In genomic region chr18:72868666-72869661, GRCh38 we compare ENCODE assay signal across 10 cellular contexts. TPM values are rescaled to one million over a fixed set of nuclear protein-coding genes. Genes with fewer than 3 reads are reported as not detected.
A peak's percentile ranks its signal among the peaks of the same experiment; 100 is the strongest.
DNase-seq lines count a peak whose midpoint lies in the region; ATAC-seq and TF ChIP-seq lines count a peak whose summit lies in the region.
"Had no signal": no experiment of that assay in that cellular context is flagged by ENCODE, and none has a peak within 500 bp of the region (broad histone marks: within the 10 kb centered on the region; RNA-seq: fewer than 3 reads in every experiment).

No MANE protein-coding gene starts in this region.

- TF ChIP-seq CTCF in cardiac muscle cell (IDR thresholded peaks at IDR 0.05; ENCODE audit: low read depth, low read length) (no peak), WI38 (IDR thresholded peaks at IDR 0.05; ENCODE audit: low read depth, low read length) (no peak), upper lobe of right lung (IDR thresholded peaks at IDR 0.05) (no peak)

- no peaks in the 10 kb centered on the region for H3K36me3 Mint-ChIP-seq in activated T-helper 2 cell treated with anti-CD3 and anti-CD28 coated beads, Interferon-gamma antibody, Interleukin-2, Interleukin-4, amounts not matched to agents 10 μg/mL and 5 μg/mL and 100 μg/mL, durations not matched to agents 14 hours and 24 hours and 36 hours (ENCODE audit: low read depth)

- H3K4me3 ChIP-seq in cardiac muscle cell, result peak overlapping the region; percentile 57
- H3K4me3 ChIP-seq in WI38 (ENCODE audit: low read depth, low read length), result peak overlapping the region; percentile 58
- H3K4me3 ChIP-seq in upper lobe of right lung, result peak overlapping the region; percentile 10
- H3K4me3 ChIP-seq: adrenal gland had no signal

- DNase-seq in cardiac muscle cell (ENCODE audit: low read depth in 1 of 2, low spot score in 1 of 2) (peak in 1 of 2 donors; percentile 30), cardiac septum (ENCODE audit: low spot score) (no peak), iPS-NIHi7 (ENCODE audit: extremely low spot score) (peak; percentile 30), upper lobe of right lung (no peak), MV-4-11 (lab: John Stamatoyannopoulos, UW) (no peak), NCI-H2107 (lab: John Stamatoyannopoulos, UW) (no peak)
- DNase-seq in activated T-helper 2 cell treated with anti-CD3 and anti-CD28 coated beads, Interferon-gamma antibody, Interleukin-2, Interleukin-4, amounts not matched to agents 10 μg/mL and 5 μg/mL and 100 μg/mL, durations not matched to agents 14 hours and 24 hours and 36 hours (ENCODE audit: low spot score), result no peak
- DNase-seq: adrenal gland, Caco-2 had no signal

- H3K9me3 ChIP-seq in cardiac muscle cell (ENCODE audit: low read depth) (no peaks in the 10 kb centered on the region), upper lobe of right lung (no peaks in the 10 kb centered on the region)
- H3K9me3 ChIP-seq: adrenal gland, Caco-2 had no signal

- H3K4me1 ChIP-seq in cardiac muscle cell (ENCODE audit: low read depth) (no peaks in the 10 kb centered on the region), upper lobe of right lung (no peaks in the 10 kb centered on the region)
- H3K4me1 ChIP-seq: adrenal gland, Caco-2 had no signal

- H3K36me3 ChIP-seq in cardiac muscle cell (no peaks in the 10 kb centered on the region), upper lobe of right lung (no peaks in the 10 kb centered on the region)
- H3K36me3 ChIP-seq: adrenal gland had no signal

- H3K9me3 Mint-ChIP-seq in activated T-helper 2 cell treated with anti-CD3 and anti-CD28 coated beads, Interferon-gamma antibody, Interleukin-2, Interleukin-4, amounts not matched to agents 10 μg/mL and 5 μg/mL and 100 μg/mL, durations not matched to agents 14 hours and 24 hours and 36 hours, result no peaks in the 10 kb centered on the region

- H3K27ac Mint-ChIP-seq in activated T-helper 2 cell treated with anti-CD3 and anti-CD28 coated beads, Interferon-gamma antibody, Interleukin-2, Interleukin-4, amounts not matched to agents 10 μg/mL and 5 μg/mL and 100 μg/mL, durations not matched to agents 14 hours and 24 hours and 36 hours, result no peak overlapping the region

- peaks cover 50% of the 10 kb centered on the region for H3K27me3 ChIP-seq in cardiac muscle cell
- peaks cover 47% of the 10 kb centered on the region for H3K27me3 ChIP-seq in upper lobe of right lung

- peaks cover 35% of the 10 kb centered on the region for H3K27me3 Mint-ChIP-seq in activated T-helper 2 cell treated with anti-CD3 and anti-CD28 coated beads, Interferon-gamma antibody, Interleukin-2, Interleukin-4, amounts not matched to agents 10 μg/mL and 5 μg/mL and 100 μg/mL, durations not matched to agents 14 hours and 24 hours and 36 hours (ENCODE audit: low read depth)

- ATAC-seq in upper lobe of right lung, result no peak

- no peaks in the 10 kb centered on the region for H3K4me1 Mint-ChIP-seq in activated T-helper 2 cell treated with anti-CD3 and anti-CD28 coated beads, Interferon-gamma antibody, Interleukin-2, Interleukin-4, amounts not matched to agents 10 μg/mL and 5 μg/mL and 100 μg/mL, durations not matched to agents 14 hours and 24 hours and 36 hours (ENCODE audit: low read depth)

- H3K27ac ChIP-seq in cardiac muscle cell (no peak overlapping the region), upper lobe of right lung (no peak overlapping the region)
- H3K27ac ChIP-seq: adrenal gland had no signal

- intact Hi-C loops in cardiac septum (cut with DNase I), result no loop called here
- intact Hi-C loops in upper lobe of right lung (cut with DNase I), result no loop called here
- intact Hi-C loops in activated T-helper 2 cell treated with anti-CD3 and anti-CD28 coated beads, Interferon-gamma antibody, Interleukin-2, Interleukin-4, amounts not matched to agents 10 μg/mL and 5 μg/mL and 100 μg/mL, durations not matched to agents 14 hours and 24 hours and 36 hours (cut with micrococcal nuclease), result loop anchor here (5.0 kb wide), 1 partner anchor 327 kb away; the partner anchor contains the start of gene CBLN2

- no peak overlapping the region for H3K4me3 Mint-ChIP-seq in activated T-helper 2 cell treated with anti-CD3 and anti-CD28 coated beads, Interferon-gamma antibody, Interleukin-2, Interleukin-4, amounts not matched to agents 10 μg/mL and 5 μg/mL and 100 μg/mL, durations not matched to agents 14 hours and 24 hours and 36 hours (ENCODE audit: low read depth)

RNA-seq across cellular contexts. Expression of gene NETO1, which starts 1.2 kb away (rescaled TPM):
- total RNA-seq in cardiac muscle cell (3.6 and 4.1 TPM in 2 replicates), cardiac septum (0.83 TPM), upper lobe of right lung (not detected)
- 2.8 and 5.8 TPM in 2 replicates for polyA plus RNA-seq in cardiac muscle cell
- 0.18 TPM in 1 of 2 replicates, not detected in the other for total RNA-seq in activated T-helper 2 cell treated with anti-CD3 and anti-CD28 coated beads, Interferon-gamma antibody, Interleukin-2, Interleukin-4, amounts not matched to agents 10 μg/mL and 5 μg/mL and 100 μg/mL, durations not matched to agents 14 hours and 24 hours and 36 hours
- total RNA-seq: Caco-2 had no signal
